Comparison of ENCODE assay signal across 20 cellular contexts in genomic region chr19:43739419-43739818, GRCh38. TPM values are rescaled to one million over a fixed set of nuclear protein-coding genes. Genes with fewer than 3 reads are reported as not detected.
A peak's percentile ranks its signal among the peaks of the same experiment; 100 is the strongest.
DNase-seq lines count a peak whose midpoint lies in the region; ATAC-seq, FAIRE-seq and TF ChIP-seq lines count a peak whose summit lies in the region.
"Had no signal": no experiment of that assay in that cellular context is flagged by ENCODE, and none has a peak within 500 bp of the region (broad histone marks: within the 10 kb centered on the region; RNA-seq: fewer than 3 reads in every experiment).

No MANE protein-coding gene starts in this region.

- H3K4me1 Mint-ChIP-seq in endodermal cell (peaks cover 22% of the 10 kb centered on the region), T-helper 17 cell (peaks cover 17% of the 10 kb centered on the region)
- H3K4me1 Mint-ChIP-seq in natural killer cell treated with Interleukin-12 subunit alpha and Interleukin-12 subunit beta and Interleukin-15 and Interleukin-18, amount 100 ng/mL, for 72 hours (ENCODE audit: low read depth in 2 of 2) = peaks cover 5 to 11% of the 10 kb centered on the region in 2 donors
- H3K4me1 Mint-ChIP-seq: activated B cell treated with CpG ODN at 0.5 μM for 24 hours had no signal

- DNase-seq in A549 (ENCODE audit: low read depth in 1 of 2, low spot score in 1 of 2) (peak in 1 of 2 experiments; percentile 68), PC-3 (no peak), endodermal cell (peak; percentile 49), T-helper 17 cell (no peak), HTR-8/SVneo (ENCODE audit: insufficient read length, low spot score) (no peak)
- no peak for DNase-seq in natural killer cell treated with Interleukin-12 subunit alpha and Interleukin-12 subunit beta and Interleukin-15 and Interleukin-18, amount 100 ng/mL, for 72 hours (ENCODE audit: low spot score)
- no peak for DNase-seq in stimulated activated CD4-positive, alpha-beta T cell treated with anti-CD3 and anti-CD28 coated beads, Interleukin-4, amount 100 ng/mL, for 4 hours
- DNase-seq: activated B cell treated with CpG ODN at 0.5 μM for 24 hours; activated CD8-positive, alpha-beta memory T cell treated with anti-CD3 and anti-CD28 coated beads, Interleukin-2, amount 50 U/mL, for 4 hours; activated naive CD8-positive, alpha-beta T cell treated with anti-CD3 and anti-CD28 coated beads, Interleukin-2, amount 10 ng/mL, durations not matched to agents 7 days and 5 days; AML-193; DMS153; Karpas-422; NCI-H146; NCI-H446 had no signal

- H4K20me1 ChIP-seq in PC-3 (ENCODE audit: low read length) = no peaks in the 10 kb centered on the region

- H3K4me3 Mint-ChIP-seq in endodermal cell = no peak overlapping the region
- H3K4me3 Mint-ChIP-seq in natural killer cell treated with Interleukin-12 subunit alpha and Interleukin-12 subunit beta and Interleukin-15 and Interleukin-18, amount 100 ng/mL, for 72 hours = peak overlapping the region; percentile 2
- no peak overlapping the region for H3K4me3 Mint-ChIP-seq in T-helper 17 cell
- H3K4me3 Mint-ChIP-seq: activated B cell treated with CpG ODN at 0.5 μM for 24 hours; activated naive CD8-positive, alpha-beta T cell treated with anti-CD3 and anti-CD28 coated beads, Interleukin-2, amount 10 ng/mL, durations not matched to agents 7 days and 5 days had no signal

- no peak for TF ChIP-seq RAD21 in A549 (conservative IDR thresholded peaks at IDR 0.05 in 1 of 2, IDR thresholded peaks at IDR 0.05 in 1 of 2)

- H3K27ac ChIP-seq in A549 (peak overlapping the region; percentile 60 to 73), PC-3 (ENCODE audit: low read length) (peak overlapping the region; percentile 77), endodermal cell (ENCODE audit: low read depth, low read length) (no peak overlapping the region)
- H3K27ac ChIP-seq: HL-60, thoracic aorta had no signal

- peak; percentile 39 to 68; a peak in 4 of 6 replicates for ATAC-seq in A549
- ATAC-seq in PC-3 = no peak; the same call in 1 of the 2 replicates
- no peak for ATAC-seq in natural killer cell treated with Interleukin-12 subunit alpha and Interleukin-12 subunit beta and Interleukin-15 and Interleukin-18, amount 100 ng/mL, for 72 hours
- no peak for ATAC-seq in T-helper 17 cell
- no peak for ATAC-seq in GM18520 (IDR thresholded peaks at IDR 0.05; ENCODE audit: unreplicated experiment)

- H3K36me3 Mint-ChIP-seq in endodermal cell (ENCODE audit: low read depth) (peaks cover 77% of the 10 kb centered on the region), T-helper 17 cell (ENCODE audit: low read depth) (peaks cover 8% of the 10 kb centered on the region)
- peaks cover 34% of the 10 kb centered on the region for H3K36me3 Mint-ChIP-seq in natural killer cell treated with Interleukin-12 subunit alpha and Interleukin-12 subunit beta and Interleukin-15 and Interleukin-18, amount 100 ng/mL, for 72 hours

- H3K9me3 ChIP-seq in A549 (no peaks in the 10 kb centered on the region), PC-3 (ENCODE audit: low read length) (no peaks in the 10 kb centered on the region), endodermal cell (ENCODE audit: control insufficient read depth, low read length) (no peaks in the 10 kb centered on the region), T-helper 17 cell (ENCODE audit: control insufficient read depth, low read length, poor library complexity, severe bottlenecking) (no peaks in the 10 kb centered on the region)
- H3K9me3 ChIP-seq: thoracic aorta had no signal

- H3K36me3 ChIP-seq in PC-3 (ENCODE audit: low read depth, low read length) (peaks cover 35% of the 10 kb centered on the region), endodermal cell (ENCODE audit: control insufficient read depth, insufficient read depth, low read length) (peaks cover 76% of the 10 kb centered on the region)

- H3K27me3 Mint-ChIP-seq in endodermal cell (ENCODE audit: insufficient read depth) = no peaks in the 10 kb centered on the region
- H3K27me3 Mint-ChIP-seq in natural killer cell treated with Interleukin-12 subunit alpha and Interleukin-12 subunit beta and Interleukin-15 and Interleukin-18, amount 100 ng/mL, for 72 hours = no peaks in the 10 kb centered on the region
- H3K27me3 Mint-ChIP-seq in T-helper 17 cell = no peaks in the 10 kb centered on the region
- H3K27me3 Mint-ChIP-seq: activated B cell treated with CpG ODN at 0.5 μM for 24 hours; activated naive CD8-positive, alpha-beta T cell treated with anti-CD3 and anti-CD28 coated beads, Interleukin-2, amount 10 ng/mL, durations not matched to agents 7 days and 5 days had no signal

- intact Hi-C loops in PC-3 (cut with micrococcal nuclease) = no loop called here

- FAIRE-seq in A549 (lab: Jason Lieb, UNC) (peak; percentile 61), HTR-8/SVneo (lab: Jason Lieb, UNC) (no peak)
- FAIRE-seq: GM18507 had no signal

- H3K9me2 ChIP-seq in PC-3 (replicated peaks; ENCODE audit: low read length) = no peaks in the 10 kb centered on the region

- H3K27ac Mint-ChIP-seq in endodermal cell = peak overlapping the region; percentile 33
- H3K27ac Mint-ChIP-seq in natural killer cell treated with Interleukin-12 subunit alpha and Interleukin-12 subunit beta and Interleukin-15 and Interleukin-18, amount 100 ng/mL, for 72 hours = peak overlapping the region; percentile 42 to 63
- no peak overlapping the region for H3K27ac Mint-ChIP-seq in T-helper 17 cell
- H3K27ac Mint-ChIP-seq: activated B cell treated with CpG ODN at 0.5 μM for 24 hours; activated naive CD8-positive, alpha-beta T cell treated with anti-CD3 and anti-CD28 coated beads, Interleukin-2, amount 10 ng/mL, durations not matched to agents 7 days and 5 days had no signal

- H3K9me3 Mint-ChIP-seq in endodermal cell = no peaks in the 10 kb centered on the region
- H3K9me3 Mint-ChIP-seq in natural killer cell treated with Interleukin-12 subunit alpha and Interleukin-12 subunit beta and Interleukin-15 and Interleukin-18, amount 100 ng/mL, for 72 hours = no peaks in the 10 kb centered on the region
- H3K9me3 Mint-ChIP-seq: activated B cell treated with CpG ODN at 0.5 μM for 24 hours; activated naive CD8-positive, alpha-beta T cell treated with anti-CD3 and anti-CD28 coated beads, Interleukin-2, amount 10 ng/mL, durations not matched to agents 7 days and 5 days had no signal

- CTCF ChIA-PET in A549 (lab: Yijun Ruan, JAX) = interaction anchor here (0.9 to 19.0 kb wide), 7 partner anchors 10 to 87 kb away, joined by 3 to 340 read pairs (median 4); partner anchors contain the start of gene SMG9
- CTCF ChIA-PET in PC-3 (lab: Charles Lee) = interaction anchor here (0.7 kb wide), 1 partner anchor 64 kb away, joined by 3 read pairs; no protein-coding TSS in a partner anchor

- H3K9ac ChIP-seq in PC-3 (ENCODE audit: low read length) (peak overlapping the region; percentile 48), endodermal cell (ENCODE audit: extremely low read depth, low read length, poor library complexity, severe bottlenecking) (no peak overlapping the region)

- no peaks in the 10 kb centered on the region for H3K79me2 ChIP-seq in PC-3 (ENCODE audit: low read length)

- 41% methylated on average over 9 of the region's 9 CpGs for WGBS in A549 (ENCODE audit: missing lambda C conversion rate)
- WGBS in endodermal cell (ENCODE audit: insufficient coverage in 1 of 2, insufficient read length in 1 of 2), 2 experiments = 87 to 97% methylated on average over 8 to 9 of the region's 9 CpGs

- TF ChIP-seq CTCF in A549 (IDR thresholded peaks at IDR 0.05) (no peak), PC-3 (conservative IDR thresholded peaks at IDR 0.05; ENCODE audit: low read depth, low read length) (no peak), endodermal cell (conservative IDR thresholded peaks at IDR 0.05) (no peak)

- no peak overlapping the region for H3K4me3 ChIP-seq in A549
- H3K4me3 ChIP-seq in PC-3 (ENCODE audit: low read length) = no peak overlapping the region
- H3K4me3 ChIP-seq in endodermal cell (ENCODE audit: low read length) = no peak overlapping the region
- H3K4me3 ChIP-seq: thoracic aorta had no signal

- peaks cover 28% of the 10 kb centered on the region for H3K4me1 ChIP-seq in A549
- peaks cover 18% of the 10 kb centered on the region for H3K4me1 ChIP-seq in PC-3 (ENCODE audit: insufficient read depth, low read length)
- peaks cover 15% of the 10 kb centered on the region for H3K4me1 ChIP-seq in endodermal cell (ENCODE audit: control insufficient read depth, insufficient read depth, low read length)

- TF ChIP-seq EP300 in A549 (IDR thresholded peaks at IDR 0.05) = no peak

- H3F3A ChIP-seq in PC-3 (ENCODE audit: low read length, unreplicated experiment) = no peaks in the 10 kb centered on the region

- no peak for TF ChIP-seq POLR2A in A549 (IDR thresholded peaks at IDR 0.05; ENCODE audit: low read length)

- H3K27me3 ChIP-seq in PC-3 (ENCODE audit: low read length) (no peaks in the 10 kb centered on the region), endodermal cell (ENCODE audit: control insufficient read depth, insufficient read depth, low read length, poor library complexity, severe bottlenecking) (no peaks in the 10 kb centered on the region)

- peak overlapping the region; percentile 35; the same call in 1 of the 2 replicates for H2AFZ ChIP-seq in PC-3 (ENCODE audit: low read length)

- POLR2A ChIA-PET in A549 (lab: Yijun Ruan, JAX) = interaction anchor here (0.9 to 3.9 kb wide), 4 partner anchors 15 to 71 kb away, joined by 3 to 9 read pairs (median 5); partner anchors contain the start of genes PLAUR and SMG9
- POLR2A ChIA-PET in PC-3 (lab: Charles Lee; ENCODE audit: unreplicated experiment) = no interaction called here

- H3K4me2 ChIP-seq in A549 = peak overlapping the region; percentile 60
- 0 out of 2 replicates have a peak overlapping the region, but pooled peaks have one; percentile 6 for H3K4me2 ChIP-seq in PC-3 (ENCODE audit: low read length)

- TSS peak; percentile 9 for BruUV-seq in PC-3 (replicated peaks; lab: Mats Ljungman, UMichigan)

RNA-seq across cellular contexts. Expression of gene SMG9, which starts 15.3 kb away (rescaled TPM):
- polyA plus RNA-seq in A549 (2011; rRNA removed) = 14.2 and 24.4 TPM in 2 replicates
- 21.1 and 23.9 TPM in 2 replicates for polyA plus RNA-seq in A549 (2012; cell fraction: cytosol; rRNA removed)
- polyA plus RNA-seq in A549 (2012; cell fraction: nucleus; rRNA removed) = 112 and 116 TPM in 2 replicates
- 44.2 to 47.3 TPM (median 46.7 TPM) in 3 replicates for polyA plus RNA-seq in A549 (2017; fragmentation: RNase III; extraction: RNeasy Plus Mini Kit Qiagen cat#74134 plus additional on column Dnase treatment)
- 18.3 and 18.5 TPM in 2 replicates for polyA minus RNA-seq in A549 (2011; rRNA and poly(A)+ RNA removed)
- total RNA-seq in PC-3 (2014; rRNA removed) = 48.8 and 49.1 TPM in 2 replicates
- 10 to 100 TPM; 44.6 to 53.8 TPM for total RNA-seq in endodermal cell
- polyA plus RNA-seq in endodermal cell (2013, experiment 1 of 2) = 43.1 TPM
- polyA plus RNA-seq in endodermal cell (2013, experiment 2 of 2) = 38.6 TPM
- total RNA-seq in natural killer cell treated with Interleukin-12 subunit alpha and Interleukin-12 subunit beta and Interleukin-15 and Interleukin-18, amount 100 ng/mL, for 72 hours = 100 to 1,000 TPM in 1 of 2 donors, 10 to 100 TPM in 1; 89.4 to 103 TPM
- 10 to 100 TPM; 35.6 to 44.4 TPM for total RNA-seq in T-helper 17 cell

RNA-seq across cellular contexts. Expression of gene IRGC, which starts 23.5 kb away (rescaled TPM):
- not detected in 2 replicates for polyA plus RNA-seq in A549 (2011; rRNA removed)
- not detected in 2 replicates for polyA plus RNA-seq in A549 (2012; cell fraction: cytosol; rRNA removed)
- polyA plus RNA-seq in A549 (2012; cell fraction: nucleus; rRNA removed) = not detected in 2 replicates
- polyA plus RNA-seq in A549 (2017; fragmentation: RNase III; extraction: RNeasy Plus Mini Kit Qiagen cat#74134 plus additional on column Dnase treatment) = not detected in 3 replicates
- polyA minus RNA-seq in A549 (2011; rRNA and poly(A)+ RNA removed) = not detected in 2 replicates
- total RNA-seq in PC-3 (2014; rRNA removed) = not detected in 2 replicates
- not detected for total RNA-seq in endodermal cell
- polyA plus RNA-seq in endodermal cell (2013, experiment 1 of 2) = not detected
- polyA plus RNA-seq in endodermal cell (2013, experiment 2 of 2) = not detected
- not detected for total RNA-seq in natural killer cell treated with Interleukin-12 subunit alpha and Interleukin-12 subunit beta and Interleukin-15 and Interleukin-18, amount 100 ng/mL, for 72 hours
- not detected for total RNA-seq in T-helper 17 cell
- total RNA-seq: activated B cell treated with CpG ODN at 0.5 μM for 24 hours; activated naive CD8-positive, alpha-beta T cell treated with anti-CD3 and anti-CD28 coated beads, Interleukin-2, amount 10 ng/mL, durations not matched to agents 7 days and 5 days; posterior vena cava; thoracic aorta had no signal

RNA-seq across cellular contexts. Expression of gene KCNN4, which starts 41.4 kb away (rescaled TPM):
- polyA plus RNA-seq in A549 (2011; rRNA removed) (15.7 and 20.7 TPM in 2 replicates), A549 (2017; fragmentation: RNase III; extraction: RNeasy Plus Mini Kit Qiagen cat#74134 plus additional on column Dnase treatment) (16.9 to 21.0 TPM (median 20.7 TPM) in 3 replicates)
- 20.1 and 24.6 TPM in 2 replicates for polyA plus RNA-seq in A549 (2012; cell fraction: cytosol; rRNA removed)
- polyA plus RNA-seq in A549 (2012; cell fraction: nucleus; rRNA removed) = 87.0 TPM in 2 replicates
- 22.6 and 25.6 TPM in 2 replicates for polyA minus RNA-seq in A549 (2011; rRNA and poly(A)+ RNA removed)
- total RNA-seq in PC-3 (2014; rRNA removed) (45.7 and 57.7 TPM in 2 replicates), endodermal cell (not detected), T-helper 17 cell (10 to 100 TPM; 46.4 to 63.1 TPM)
- 0.89 TPM for polyA plus RNA-seq in endodermal cell (2013, experiment 1 of 2)
- 0.29 TPM for polyA plus RNA-seq in endodermal cell (2013, experiment 2 of 2)
- total RNA-seq in natural killer cell treated with Interleukin-12 subunit alpha and Interleukin-12 subunit beta and Interleukin-15 and Interleukin-18, amount 100 ng/mL, for 72 hours = 100 to 1,000 TPM in 1 of 2 donors, 10 to 100 TPM in 1; 99.4 to 107 TPM

Comparison
In these comparisons a context has a peak if more than half of its experiments do, and no peak if none do; other contexts are left out.
1. ATAC-seq: peak in A549 (2 of 2); none in PC-3 (single experiment), natural killer cell treated with Interleukin-12 subunit alpha and Interleukin-12 subunit beta and Interleukin-15 and Interleukin-18, amount 100 ng/mL, for 72 hours (0 of 2), T-helper 17 cell (single experiment) and GM18520 (single experiment).
2. RNA of gene KCNN4, which starts 41.4 kb away (total RNA-seq): 99.4 to 107 TPM in natural killer cell treated with Interleukin-12 subunit alpha and Interleukin-12 subunit beta and Interleukin-15 and Interleukin-18, amount 100 ng/mL, for 72 hours, 46.4 to 63.1 TPM in T-helper 17 cell and 45.7 to 57.7 TPM in PC-3; not detected in endodermal cell; every median in the first group is over 10 times any median in the second.